In genomic region chr2:39484206-39484605, GRCh38 we compare ENCODE assay signal across 1 cellular context.
TF ChIP-seq lines count a peak whose summit lies in the region.

No MANE protein-coding gene starts in this region.

TF ChIP-seq in K562, 482 proteins besides CTCF, POLR2A, EP300 and RAD21:
- no peak for TF ChIP-seq CUX1 (CRISPR knock-in tag; IDR thresholded peaks at IDR 0.05)
- no peak for TF ChIP-seq NCOA6 (IDR thresholded peaks at IDR 0.05)
- 0 out of 2 replicates have a peak, but pooled peaks have one; percentile 9 for TF ChIP-seq NFIC (IDR thresholded peaks at IDR 0.05)
- TF ChIP-seq RBM39 (optimal IDR thresholded peaks at IDR 0.05; ENCODE audit: low read depth, low read length), result no peak
